8 cellular contexts compared by ENCODE assay signal in the genomic region with DNA sequence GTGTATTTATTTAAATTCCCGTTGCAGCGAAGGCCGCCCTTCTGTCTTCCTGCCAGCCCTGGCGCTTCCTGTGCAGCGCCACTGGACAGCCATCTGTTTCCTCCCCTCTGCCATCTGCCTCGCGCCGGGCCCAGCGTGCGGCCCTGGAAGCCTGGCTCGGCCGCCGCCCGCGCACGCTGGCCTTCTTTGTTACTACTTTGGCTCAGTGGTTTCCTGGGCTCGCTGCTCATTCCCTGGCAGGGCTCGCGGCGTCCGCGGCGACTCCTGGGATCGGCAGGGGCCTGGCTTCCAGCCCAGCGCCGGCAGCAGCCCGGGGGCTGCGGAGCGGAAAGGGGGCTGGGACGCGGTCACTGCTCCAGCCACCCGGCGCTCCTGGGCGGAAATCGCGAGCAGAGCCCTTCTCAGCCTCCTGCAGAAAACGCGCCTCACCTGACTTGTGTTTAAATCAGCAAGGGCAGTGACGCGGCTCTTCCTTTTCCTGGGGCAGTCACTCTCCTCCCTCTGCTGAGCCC. TPM values are rescaled to one million over a fixed set of nuclear protein-coding genes. Genes with fewer than 3 reads are reported as not detected.
A peak's percentile ranks its signal among the peaks of the same experiment; 100 is the strongest.
DNase-seq lines count a peak whose midpoint lies in the region; ATAC-seq, FAIRE-seq and TF ChIP-seq lines count a peak whose summit lies in the region.

No MANE protein-coding gene starts in this region.

- H3K36me3 ChIP-seq in endothelial cell of umbilical vein (ENCODE audit: control insufficient read depth in 2 of 2, extremely low read depth in 1 of 2, insufficient read depth in 2 of 2, low read length in 2 of 2), result peaks cover 0 to 4% of the 10 kb centered on the region in 2 experiments
- H3K36me3 ChIP-seq in mesendoderm (ENCODE audit: control insufficient read depth, insufficient read depth, low read length), result no peaks in the 10 kb centered on the region

- H3K56ac ChIP-seq in mesendoderm (ENCODE audit: low read length), result peak overlapping the region; percentile 91

- TF ChIP-seq POLR2A in A549 (IDR thresholded peaks at IDR 0.05; ENCODE audit: low read length) (no peak; the same call in 1 of the 2 replicates), endothelial cell of umbilical vein (IDR thresholded peaks at IDR 0.05; ENCODE audit: low read depth, low read length) (peak; percentile 64)

- no peak overlapping the region for H2BK5ac ChIP-seq in mesendoderm (ENCODE audit: low read length)

- H3K4ac ChIP-seq in mesendoderm (ENCODE audit: low read depth, low read length), result peak overlapping the region; percentile 99

- no peaks in the 10 kb centered on the region for H4K20me1 ChIP-seq in endothelial cell of umbilical vein (replicated peaks; ENCODE audit: control insufficient read depth, extremely low read depth, insufficient read depth, low read length)

- TF ChIP-seq EP300 in A549 (IDR thresholded peaks at IDR 0.05), result no peak

- POLR2A ChIA-PET in A549 (lab: Yijun Ruan, JAX) (no interaction called here), endothelial cell of umbilical vein (lab: Charles Lee) (no interaction called here)

- peak; percentile 91 to 93 for ATAC-seq in A549
- ATAC-seq in GM18870 (IDR thresholded peaks at IDR 0.05; ENCODE audit: unreplicated experiment), result peak; percentile 48
- ATAC-seq in HG03108 (IDR thresholded peaks at IDR 0.05; ENCODE audit: unreplicated experiment), result peak; percentile 73

- peak overlapping the region; percentile 28 for H2AFZ ChIP-seq in endothelial cell of umbilical vein (ENCODE audit: low read depth, low read length)

- intact Hi-C loops in endothelial cell of umbilical vein (cut with micrococcal nuclease), result loop anchor here (1.0 to 5.0 kb wide), 6 partner anchors 13 to 164 kb away; a partner anchor contains a TSS

- 0% methylated on average over 28 of the region's 40 CpGs for WGBS in A549 (ENCODE audit: missing lambda C conversion rate)
- WGBS in mesendoderm (ENCODE audit: extremely low coverage, insufficient coverage, low lambda C conversion rate), result no CpG with 5 or more reads among the region's 40 CpGs

- H3K79me1 ChIP-seq in mesendoderm (ENCODE audit: low read length), result peaks cover 17% of the 10 kb centered on the region

- CTCF ChIA-PET in A549 (lab: Yijun Ruan, JAX) (interaction anchor here (0.8 to 2.5 kb wide), 4 partner anchors 25 to 167 kb away, joined by 3 to 10 read pairs (median 6); no protein-coding TSS in a partner anchor), endothelial cell of umbilical vein (lab: Charles Lee) (interaction anchor here (0.8 to 4.1 kb wide), 2 partner anchors 27 to 67 kb away, joined by 3 to 41 read pairs; no protein-coding TSS in a partner anchor)

- H3K4me2 ChIP-seq in A549 (peak overlapping the region; percentile 94), endothelial cell of umbilical vein (ENCODE audit: insufficient read depth, low read length) (peak overlapping the region; percentile 70), mesendoderm (ENCODE audit: low read length) (peak overlapping the region; percentile 70)

- H3K79me2 ChIP-seq in endothelial cell of umbilical vein (ENCODE audit: control insufficient read depth, insufficient read depth, low read length), result peaks cover 67% of the 10 kb centered on the region
- H3K79me2 ChIP-seq in mesendoderm (ENCODE audit: control insufficient read depth, insufficient read depth, low read length), result peaks cover 30% of the 10 kb centered on the region

- peak; percentile 52 to 64 for DNase-seq in A549 (ENCODE audit: low read depth in 1 of 2, low spot score in 1 of 2)
- peak; percentile 4 for DNase-seq in NK-92 (lab: John Stamatoyannopoulos, UW; ENCODE audit: unreplicated experiment)
- DNase-seq in activated CD8-positive, alpha-beta memory T cell treated with anti-CD3 and anti-CD28 coated beads, Interleukin-2, amount 50 U/mL, for 48 hours, result peak; percentile 78
- peak; percentile 96 for DNase-seq in endothelial cell of umbilical vein (ENCODE audit: low read depth, low spot score)
- DNase-seq in mesendoderm, result peak; percentile 92
- peak; percentile 30 for DNase-seq in stimulated activated CD8-positive, alpha-beta memory T cell treated with anti-CD3 and anti-CD28 coated beads, Interleukin-4, amount 100 ng/mL, for 24 hours (ENCODE audit: low read depth)

- no peak overlapping the region for H4K5ac ChIP-seq in mesendoderm (ENCODE audit: low read length)

- H3K27ac ChIP-seq in A549, result peak overlapping the region; percentile 92 to 97
- H3K27ac ChIP-seq in endothelial cell of umbilical vein (ENCODE audit: insufficient read depth, low read depth, low read length), result peak overlapping the region; percentile 89
- H3K27ac ChIP-seq in mesendoderm (ENCODE audit: low read depth, low read length), result peak overlapping the region; percentile 93

- peaks cover 14% of the 10 kb centered on the region; the same call in 2 of the 3 replicates for H3K4me1 ChIP-seq in A549
- peaks cover 34% of the 10 kb centered on the region for H3K4me1 ChIP-seq in endothelial cell of umbilical vein (ENCODE audit: control insufficient read depth, extremely low read depth, insufficient read depth, low read length)
- peaks cover 2% of the 10 kb centered on the region for H3K4me1 ChIP-seq in mesendoderm (ENCODE audit: control insufficient read depth, low read depth, low read length)

- H3K4me3 ChIP-seq in A549 (peak overlapping the region; percentile 42), endothelial cell of umbilical vein (replicated peaks in 1 of 3; ENCODE audit: insufficient read depth in 1 of 3, low read depth in 1 of 3, low read length in 3 of 3) (peak overlapping the region in 2 of 3 experiments; percentile 9 to 47), mesendoderm (ENCODE audit: low read length) (no peak overlapping the region)

- H2AK5ac ChIP-seq in mesendoderm (ENCODE audit: low read length), result no peak overlapping the region

- dilution Hi-C loops in endothelial cell of umbilical vein (cut with MboI; ENCODE audit: extremely low pct_ligation_motif_present, low sequenced_read_pairs), result no loop called here

- H3K23ac ChIP-seq in mesendoderm (ENCODE audit: low read length), result no peak overlapping the region

- peak overlapping the region; percentile 73 for H2BK120ac ChIP-seq in mesendoderm (ENCODE audit: low read depth, low read length)

- FAIRE-seq in A549 (lab: Jason Lieb, UNC), result no peak
- FAIRE-seq in endothelial cell of umbilical vein (lab: Jason Lieb, UNC), result peak; percentile 85

- H2BK15ac ChIP-seq in mesendoderm (replicated peaks; ENCODE audit: low read depth), result peak overlapping the region; percentile 59

- H3K27me3 ChIP-seq in endothelial cell of umbilical vein (ENCODE audit: control insufficient read depth in 2 of 2, insufficient read depth in 2 of 2, low read length in 2 of 2) (no peaks in the 10 kb centered on the region), mesendoderm (ENCODE audit: insufficient read depth, low read length, poor library complexity) (no peaks in the 10 kb centered on the region)

- no TSS peak for BruUV-seq in endothelial cell of umbilical vein (replicated peaks; lab: Mats Ljungman, UMichigan)

- no peaks in the 10 kb centered on the region for H3K9me1 ChIP-seq in endothelial cell of umbilical vein (replicated peaks; ENCODE audit: control insufficient read depth, extremely low read depth, insufficient read depth, low read length)

- TF ChIP-seq CTCF in A549 (IDR thresholded peaks at IDR 0.05) (no peak), endothelial cell of umbilical vein (IDR thresholded peaks at IDR 0.05; ENCODE audit: extremely low read depth in 1 of 2, insufficient read depth in 1 of 2, low read depth in 1 of 2, low read length in 2 of 2) (no peak)

- H3K9me3 ChIP-seq in A549 (no peaks in the 10 kb centered on the region), endothelial cell of umbilical vein (replicated peaks; ENCODE audit: control insufficient read depth, insufficient read depth, low read length) (no peaks in the 10 kb centered on the region)

- peak overlapping the region; percentile 59 for H3K9ac ChIP-seq in endothelial cell of umbilical vein (replicated peaks; ENCODE audit: extremely low read depth, insufficient read depth, low read length)
- H3K9ac ChIP-seq in mesendoderm (ENCODE audit: low read length), result peak overlapping the region; percentile 89

- TF ChIP-seq RAD21 in A549 (conservative IDR thresholded peaks at IDR 0.05 in 1 of 2, IDR thresholded peaks at IDR 0.05 in 1 of 2), result no peak

- peak overlapping the region; percentile 98 for H3K18ac ChIP-seq in mesendoderm (ENCODE audit: low read length)

- H4K8ac ChIP-seq in mesendoderm (ENCODE audit: low read depth, low read length), result peak overlapping the region; percentile 57

TF ChIP-seq in A549, 52 proteins besides CTCF, POLR2A, EP300 and RAD21 (continues in another document):
- TF ChIP-seq PHF8 (IDR thresholded peaks at IDR 0.05; ENCODE audit: borderline replicate concordance, low read depth) (peak; percentile 74), EHF (CRISPR knock-in tag; IDR thresholded peaks at IDR 0.05) (no peak), HOXA7 (CRISPR knock-in tag; IDR thresholded peaks at IDR 0.05) (no peak)
- TF ChIP-seq, protein P1, sequence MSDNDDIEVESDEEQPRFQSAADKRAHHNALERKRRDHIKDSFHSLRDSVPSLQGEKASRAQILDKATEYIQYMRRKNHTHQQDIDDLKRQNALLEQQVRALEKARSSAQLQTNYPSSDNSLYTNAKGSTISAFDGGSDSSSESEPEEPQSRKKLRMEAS (IDR thresholded peaks at IDR 0.05), result peak; percentile 81

TF ChIP-seq in endothelial cell of umbilical vein, 7 proteins besides CTCF, POLR2A, EP300 and RAD21 (continues in another document):
- peak; percentile 97 for TF ChIP-seq POLR2AphosphoS5 (IDR thresholded peaks at IDR 0.05; ENCODE audit: insufficient read depth, low read depth, low read length)
- TF ChIP-seq FOS (IDR thresholded peaks at IDR 0.05; ENCODE audit: borderline replicate concordance, insufficient read depth, low read length), result peak; percentile 31
- no peak for TF ChIP-seq EZH2 (IDR thresholded peaks at IDR 0.05; ENCODE audit: borderline replicate concordance, low read depth, low read length, severe bottlenecking)
- TF ChIP-seq MYC (IDR thresholded peaks at IDR 0.05; ENCODE audit: low read depth, low read length), result peak; percentile 80

RNA-seq across cellular contexts. Expression of a gene that starts 9.9 kb away (rescaled TPM):
- polyA plus RNA-seq in A549 (2011; rRNA removed) (18.7 and 27.1 TPM in 2 replicates), A549 (2017; fragmentation: RNase III; extraction: RNeasy Plus Mini Kit Qiagen cat#74134 plus additional on column Dnase treatment) (12.9 to 15.3 TPM (median 14.2 TPM) in 3 replicates), endothelial cell of umbilical vein (88.5 and 102 TPM in 2 replicates)
- 35.7 and 42.0 TPM in 2 replicates for polyA plus RNA-seq in A549 (2012; cell fraction: cytosol; rRNA removed)
- polyA plus RNA-seq in A549 (2012; cell fraction: nucleus; rRNA removed), result 31.6 and 34.6 TPM in 2 replicates
- 17.8 and 23.1 TPM in 2 replicates for polyA minus RNA-seq in A549 (2011; rRNA and poly(A)+ RNA removed)
- 44.7 and 47.1 TPM in 2 replicates for total RNA-seq in endothelial cell of umbilical vein
- 57.7 and 60.0 TPM in 2 replicates for polyA plus RNA-seq in endothelial cell of umbilical vein (2011; cell fraction: cytosol; rRNA removed)
- polyA plus RNA-seq in endothelial cell of umbilical vein (2011; cell fraction: nucleus; rRNA removed), result 47.1 and 64.0 TPM in 2 replicates
- 39.5 and 43.8 TPM in 2 replicates for polyA plus RNA-seq in endothelial cell of umbilical vein (2012)
- polyA minus RNA-seq in endothelial cell of umbilical vein, result 38.6 and 44.4 TPM in 2 replicates
- polyA minus RNA-seq in endothelial cell of umbilical vein (2011; cell fraction: cytosol; rRNA and poly(A)+ RNA removed), result not detected
- 25.1 and 31.4 TPM in 2 replicates for polyA minus RNA-seq in endothelial cell of umbilical vein (2011; cell fraction: nucleus; rRNA and poly(A)+ RNA removed)
- 62.8 TPM for polyA plus RNA-seq in mesendoderm (2013, experiment 1 of 2)
- 61.0 TPM for polyA plus RNA-seq in mesendoderm (2013, experiment 2 of 2)

Comparison
In these comparisons a context has a peak if more than half of its experiments do, and no peak if none do; other contexts are left out.
1. DNase-seq: peak in every context shown above with its lines; median percentile 96 in endothelial cell of umbilical vein; 92 in mesendoderm; 78 in activated CD8-positive, alpha-beta memory T cell treated with anti-CD3 and anti-CD28 coated beads, Interleukin-2, amount 50 U/mL, for 48 hours; 58 in A549; 30 in stimulated activated CD8-positive, alpha-beta memory T cell treated with anti-CD3 and anti-CD28 coated beads, Interleukin-4, amount 100 ng/mL, for 24 hours; 4 in NK-92.